28 cellular contexts compared by ENCODE assay signal in the genomic region with DNA sequence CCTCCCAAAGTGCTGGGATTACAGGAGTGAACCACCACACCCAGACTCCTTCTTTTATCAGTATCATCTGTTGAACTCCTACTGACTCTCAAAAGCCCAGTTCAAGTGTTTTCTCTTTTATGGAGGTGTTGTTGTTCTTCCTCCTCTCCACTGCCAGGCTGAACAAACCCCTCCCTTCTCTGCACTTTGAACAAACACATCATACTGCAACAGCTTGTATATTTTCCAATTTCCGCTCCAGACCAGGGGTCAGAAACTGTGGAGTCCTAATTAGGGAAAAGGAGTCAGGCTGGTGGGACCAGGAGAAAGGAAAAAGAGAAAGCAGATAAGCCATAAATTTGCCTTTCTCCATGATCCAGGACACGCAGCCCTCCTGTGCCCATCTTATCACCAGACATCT.
"Had no signal": no experiment of that assay in that cellular context is flagged by ENCODE, and none has a peak within 500 bp of the region (broad histone marks: within the 10 kb centered on the region; RNA-seq: fewer than 3 reads in every experiment).

No MANE protein-coding gene starts in this region.

- H3K27me3 ChIP-seq: brain microvascular endothelial cell, esophagus muscularis mucosa, foreskin keratinocyte, gastrocnemius medialis, heart left ventricle had no signal

- H3K9me3 ChIP-seq: esophagus muscularis mucosa, gastrocnemius medialis, heart left ventricle had no signal

- H3K4me3 ChIP-seq: esophagus muscularis mucosa, gastrocnemius medialis, heart left ventricle had no signal

- H3K4me1 ChIP-seq: esophagus muscularis mucosa, foreskin keratinocyte, gastrocnemius medialis had no signal

- FAIRE-seq: astrocyte, bronchial epithelial cell had no signal

- H3K36me3 ChIP-seq: brain microvascular endothelial cell, esophagus muscularis mucosa, gastrocnemius medialis, heart left ventricle had no signal

- DNase-seq: activated CD4-positive, alpha-beta T cell treated with anti-CD3 and anti-CD28 coated beads for 1 hour; activated CD4-positive, alpha-beta T cell treated with anti-CD3 and anti-CD28 coated beads for 4 hours; activated CD4-positive, alpha-beta T cell treated with anti-CD3 and anti-CD28 coated beads, Interleukin-2, amount 50 U/mL, for 1 hour; activated CD4-positive, alpha-beta T cell treated with anti-CD3 and anti-CD28 coated beads, Interleukin-2, amount 50 U/mL, for 48 hours; activated CD8-positive, alpha-beta memory T cell treated with anti-CD3 and anti-CD28 coated beads for 24 hours; activated CD8-positive, alpha-beta T cell treated with anti-CD3 and anti-CD28 coated beads for 36 hours; activated effector memory CD4-positive, alpha-beta T cell treated with Interleukin-2 at 50 U/mL for 16 hours; activated gamma-delta T cell treated with Interleukin-2 at 50 U/mL for 16 hours; activated naive CD4-positive, alpha-beta T cell treated with anti-CD3 and anti-CD28 coated beads, Interleukin-2, amount 50 U/mL, for 16 hours; activated naive CD4-positive, alpha-beta T cell treated with Interleukin-2 at 50 U/mL for 16 hours; activated T-cell treated with anti-CD3 and anti-CD28 coated beads, Interleukin-2, amount 50 U/mL, for 4 hours; amniotic stem cell; anterior cingulate cortex; brain microvascular endothelial cell; cortex of kidney; dermis blood vessel endothelial cell; effector CD4-positive, alpha-beta T cell; effector memory CD8-positive, alpha-beta T cell; erythroblast; foreskin keratinocyte; gastrocnemius medialis; glutamatergic neuron; heart left ventricle; T-helper 2 cell had no signal

- ATAC-seq: activated CD8-positive, alpha-beta T cell treated with anti-CD3 and anti-CD28 coated beads for 36 hours; activated T-cell treated with anti-CD3 and anti-CD28 coated beads, Interleukin-2, amount 50 U/mL, for 4 hours; activated T-helper 17 cell treated with anti-CD3 and anti-CD28 coated beads, Interleukin-2, amount 50 U/mL, for 72 hours; effector memory CD8-positive, alpha-beta T cell; foreskin keratinocyte; gastrocnemius medialis; heart left ventricle had no signal

- H3K27ac ChIP-seq: brain microvascular endothelial cell, esophagus muscularis mucosa, foreskin keratinocyte, gastrocnemius medialis, heart left ventricle had no signal
